19 cellular contexts compared by ENCODE assay signal in the genomic region with DNA sequence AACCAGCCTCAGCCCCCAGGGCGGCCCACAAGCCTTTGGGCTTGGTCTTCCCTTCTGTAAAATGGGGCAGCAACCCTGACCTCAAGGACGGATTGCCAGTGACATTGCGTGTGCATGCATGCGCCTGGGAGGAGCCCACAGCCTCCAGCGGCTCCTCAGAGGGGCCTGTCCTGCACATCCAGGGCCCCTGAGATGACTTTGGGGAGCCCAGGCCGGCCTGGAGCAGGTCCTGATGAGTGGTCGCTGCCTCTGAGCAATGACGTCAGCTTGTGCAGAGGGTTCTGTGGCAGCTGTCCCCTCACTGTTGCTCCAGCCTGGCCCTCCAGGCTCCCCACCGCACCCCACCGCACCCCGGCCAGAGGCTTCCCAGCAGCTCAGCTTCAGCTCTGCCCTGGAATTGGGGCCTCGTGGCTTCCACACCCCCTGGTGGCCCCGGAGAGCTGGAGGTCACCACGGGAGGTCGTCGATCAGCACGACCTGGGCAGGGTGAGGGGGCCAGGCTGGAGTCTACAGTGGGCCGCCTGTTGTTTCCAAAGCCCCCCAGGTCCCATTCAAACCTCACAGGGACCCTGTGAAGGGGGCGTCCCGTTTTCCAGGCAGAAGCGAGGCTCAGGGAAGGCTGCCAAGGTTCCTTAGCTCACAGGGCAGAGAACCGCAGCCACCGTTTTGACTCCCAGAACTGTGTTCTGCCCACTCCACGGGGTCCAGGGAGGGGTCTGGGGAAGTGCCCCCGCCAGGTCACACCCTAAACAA.
DNase-seq lines count a peak whose midpoint lies in the region; ATAC-seq and TF ChIP-seq lines count a peak whose summit lies in the region.
"Had no signal": no experiment of that assay in that cellular context is flagged by ENCODE, and none has a peak within 500 bp of the region (broad histone marks: within the 10 kb centered on the region; RNA-seq: fewer than 3 reads in every experiment).

No MANE protein-coding gene starts in this region.

- intact Hi-C loops in left ventricle myocardium superior (cut with micrococcal nuclease) (loop anchor here (10.0 kb wide), 1 partner anchor 48 kb away; no protein-coding TSS in a partner anchor), heart left ventricle (cut with DNase I) (no loop called here)

- H3K27me3 ChIP-seq in heart left ventricle: no peaks in the 10 kb centered on the region
- no peaks in the 10 kb centered on the region for H3K27me3 ChIP-seq in neuronal stem cell (ENCODE audit: control insufficient read depth in 3 of 3, insufficient read depth in 3 of 3, low read depth in 1 of 3, low read length in 3 of 3)
- H3K27me3 ChIP-seq: Peyer's patch had no signal

- no peak overlapping the region for H3K4ac ChIP-seq in neuronal stem cell (ENCODE audit: low read length)

- H2AFZ ChIP-seq in neuronal stem cell (ENCODE audit: low read length): no peak overlapping the region
- H2AFZ ChIP-seq: GM23338 had no signal

- no peaks in the 10 kb centered on the region for H3K9me3 ChIP-seq in heart left ventricle
- H3K9me3 ChIP-seq in neuronal stem cell (replicated peaks in 1 of 2; ENCODE audit: control insufficient read depth in 2 of 2, insufficient read depth in 1 of 2, low read depth in 1 of 2, low read length in 2 of 2): peaks cover 0 to 3% of the 10 kb centered on the region in 2 donors
- H3K9me3 ChIP-seq: Peyer's patch, SK-N-SH had no signal

- H3K9ac ChIP-seq in neuronal stem cell (ENCODE audit: low read depth, low read length, poor library complexity): peak overlapping the region; percentile 44
- H3K9ac ChIP-seq: SK-N-SH had no signal

- H2BK120ac ChIP-seq in neuronal stem cell (ENCODE audit: low read depth, low read length): no peak overlapping the region

- peaks cover 48% of the 10 kb centered on the region for H3K79me1 ChIP-seq in neuronal stem cell (ENCODE audit: low read depth, low read length)

- ATAC-seq in left ventricle myocardium superior (no peak), heart left ventricle (no peak), GM18858 (IDR thresholded peaks at IDR 0.05; ENCODE audit: unreplicated experiment) (no peak), HG03039 (IDR thresholded peaks at IDR 0.05; ENCODE audit: unreplicated experiment) (no peak)
- ATAC-seq: GM23338, HCT116 had no signal

- H3K36me3 ChIP-seq in heart left ventricle: peaks cover 0 to 36% (median 21%) of the 10 kb centered on the region in 9 donors
- H3K36me3 ChIP-seq in neuronal stem cell (replicated peaks in 1 of 2; ENCODE audit: control insufficient read depth in 2 of 2, insufficient read depth in 2 of 2, low read length in 2 of 2): peaks cover 41 to 84% of the 10 kb centered on the region in 2 donors

- peak overlapping the region; percentile 44 for H3K18ac ChIP-seq in neuronal stem cell (ENCODE audit: low read length)

- peak overlapping the region; percentile 21 for H3K14ac ChIP-seq in neuronal stem cell (ENCODE audit: low read length)

- H2BK5ac ChIP-seq in neuronal stem cell (ENCODE audit: low read length): peak overlapping the region; percentile 69

- H4K91ac ChIP-seq in neuronal stem cell (ENCODE audit: low read depth, low read length, poor library complexity): peak overlapping the region; percentile 59

- in situ Hi-C loops in GM13976 (cut with MboI; ENCODE audit: low sequenced_read_pairs, unreplicated experiment): no loop called here

- no peak overlapping the region for H2BK15ac ChIP-seq in neuronal stem cell (ENCODE audit: low read length)

- peak overlapping the region; percentile 50 for H3K23ac ChIP-seq in neuronal stem cell (ENCODE audit: low read depth, low read length, poor library complexity)

- H2AK5ac ChIP-seq in neuronal stem cell (ENCODE audit: low read depth, low read length): no peak overlapping the region

- no peak overlapping the region for H3K4me2 ChIP-seq in neuronal stem cell (ENCODE audit: insufficient read depth, low read length, poor library complexity, severe bottlenecking)
- H3K4me2 ChIP-seq: GM23338, SK-N-SH had no signal

- DNase-seq in left ventricle myocardium superior: peak; percentile 27
- no peak for DNase-seq in heart left ventricle
- DNase-seq in choroid plexus epithelial cell (ENCODE audit: low read depth): no peak
- no peak for DNase-seq in neuronal stem cell (ENCODE audit: low spot score)
- no peak for DNase-seq in GM13976 (ENCODE audit: low spot score)
- DNase-seq in MV-4-11 (lab: John Stamatoyannopoulos, UW): no peak
- DNase-seq: C1 segment of cervical spinal cord, KBM-7, NCI-H1105 treated with DMSO at 0.1 percent for 48 hours, NCI-H1694, NCI-H2081 treated with DMSO at 0.1 percent for 48 hours, NCI-H446 treated with DMSO at 0.1 percent for 48 hours, Peyer's patch, SHP77, SK-N-SH had no signal

- no peak overlapping the region for H4K8ac ChIP-seq in neuronal stem cell (ENCODE audit: low read depth, low read length)

- H3K4me3 ChIP-seq in heart left ventricle (no peak overlapping the region), choroid plexus epithelial cell (ENCODE audit: low read depth, low read length) (no peak overlapping the region), neuronal stem cell (ENCODE audit: low read length in 2 of 2) (no peak overlapping the region)
- H3K4me3 ChIP-seq: GM23338, Peyer's patch had no signal

- H2BK12ac ChIP-seq in neuronal stem cell (ENCODE audit: low read length): no peak overlapping the region

- 74 to 83% (median 81%) methylated on average over 14 to 25 of the region's 25 CpGs for WGBS in heart left ventricle, 4 donors
- WGBS in neuronal stem cell (ENCODE audit: extremely low coverage in 2 of 2, insufficient read length in 2 of 2, insufficient replicate concordance in 1 of 2), 2 donors: no CpG with 5 or more reads among the region's 25 CpGs

- no peak for TF ChIP-seq CTCF in heart left ventricle (IDR thresholded peaks at IDR 0.05)
- TF ChIP-seq CTCF in choroid plexus epithelial cell (conservative IDR thresholded peaks at IDR 0.05; ENCODE audit: low read depth, low read length): peak; percentile 15
- TF ChIP-seq CTCF in GM13976 (IDR thresholded peaks at IDR 0.05; ENCODE audit: borderline replicate concordance, control extremely low read depth, extremely low read depth, insufficient read depth, missing control alignments): no peak

- H3K27ac ChIP-seq in heart left ventricle: peak overlapping the region in 1 of 12 donors; percentile 88
- no peak overlapping the region for H3K27ac ChIP-seq in neuronal stem cell (replicated peaks; ENCODE audit: low read length)

- no peak for TF ChIP-seq POLR2A in heart left ventricle (IDR thresholded peaks at IDR 0.05)

- H3K4me1 ChIP-seq in heart left ventricle (peaks cover 0 to 28% (median 19%) of the 10 kb centered on the region in 12 donors), neuronal stem cell (ENCODE audit: control insufficient read depth in 2 of 2, insufficient read depth in 1 of 2, low read depth in 1 of 2, low read length in 2 of 2) (peaks cover 19 to 25% of the 10 kb centered on the region in 2 donors)
